14 cellular contexts compared by ENCODE assay signal in genomic region chr1:109394591-109395281, GRCh38. TPM values are rescaled to one million over a fixed set of nuclear protein-coding genes. Genes with fewer than 3 reads are reported as not detected.
DNase-seq lines count a peak whose midpoint lies in the region; ATAC-seq and TF ChIP-seq lines count a peak whose summit lies in the region.
"Had no signal": no experiment of that assay in that cellular context is flagged by ENCODE, and none has a peak within 500 bp of the region (broad histone marks: within the 10 kb centered on the region; RNA-seq: fewer than 3 reads in every experiment).

No MANE protein-coding gene starts in this region.

- H3K36me3 Mint-ChIP-seq in neural crest cell (ENCODE audit: low read depth): no peaks in the 10 kb centered on the region
- H3K36me3 Mint-ChIP-seq: natural killer cell treated with Interleukin-12 subunit alpha and Interleukin-12 subunit beta and Interleukin-15 and Interleukin-18, amount 100 ng/mL, for 72 hours; T-cell had no signal

- TF ChIP-seq POLR2A in testis (IDR thresholded peaks at IDR 0.05): no peak

- no peak overlapping the region for H2BK12ac ChIP-seq in neuronal stem cell (ENCODE audit: low read length)

- H3K4me3 ChIP-seq in OCI-LY7 (ENCODE audit: low read depth, low read length, poor library complexity, severe bottlenecking) (peak overlapping the region; percentile 5), dorsolateral prefrontal cortex (peak overlapping the region; percentile 9 to 93 (median 75)), testis (no peak overlapping the region), neuronal stem cell (ENCODE audit: low read length in 2 of 2) (no peak overlapping the region)
- H3K4me3 ChIP-seq: BLaER1 had no signal

- DNase-seq in OCI-LY7 (ENCODE audit: low spot score) (no peak), dorsolateral prefrontal cortex (no peak), neural crest cell (ENCODE audit: low read depth, low spot score) (no peak), testis (no peak), neuronal stem cell (ENCODE audit: low spot score) (no peak), NK-92 (lab: John Stamatoyannopoulos, UW; ENCODE audit: unreplicated experiment) (no peak)
- DNase-seq in activated naive CD4-positive, alpha-beta T cell treated with anti-CD3 and anti-CD28 coated beads, Interleukin-2, amount 50 U/mL, for 16 hours: no peak
- DNase-seq: NCI-H526, T-cell had no signal

- H3K9ac ChIP-seq in neuronal stem cell (ENCODE audit: low read depth, low read length, poor library complexity): no peak overlapping the region
- H3K9ac ChIP-seq: BLaER1, KMS-11 had no signal

- H3K9me3 ChIP-seq in OCI-LY7 (ENCODE audit: low read length) (no peaks in the 10 kb centered on the region), testis (no peaks in the 10 kb centered on the region), neuronal stem cell (replicated peaks in 1 of 2; ENCODE audit: control insufficient read depth in 2 of 2, insufficient read depth in 1 of 2, low read depth in 1 of 2, low read length in 2 of 2) (no peaks in the 10 kb centered on the region)
- H3K9me3 ChIP-seq: BLaER1 had no signal

- intact Hi-C loops in OCI-LY7 (cut with micrococcal nuclease; ENCODE audit: unreplicated experiment) (loop anchor here (5.0 to 10.0 kb wide), 3 partner anchors 52 to 290 kb away; no protein-coding TSS in a partner anchor), dorsolateral prefrontal cortex (cut with DNase I) (loop anchor here (5.0 to 10.0 kb wide), 4 partner anchors 180 to 292 kb away; partner anchors contain the start of gene SARS1 (in 1 of the 2)), testis (cut with DNase I; ENCODE audit: low total_unique reads) (loop anchor here (5.0 kb wide), 1 partner anchor 112 kb away; the partner anchor contains the start of gene PSRC1)

- H3K79me1 ChIP-seq in neuronal stem cell (ENCODE audit: low read depth, low read length): peaks cover 2% of the 10 kb centered on the region

- peaks cover 5% of the 10 kb centered on the region; the same call in 1 of the 2 replicates for H3K36me3 ChIP-seq in OCI-LY7 (ENCODE audit: insufficient read depth, low read length)
- H3K36me3 ChIP-seq in testis (ENCODE audit: low read depth, missing control alignments): no peaks in the 10 kb centered on the region
- no peaks in the 10 kb centered on the region for H3K36me3 ChIP-seq in neuronal stem cell (replicated peaks in 1 of 2; ENCODE audit: control insufficient read depth in 2 of 2, insufficient read depth in 2 of 2, low read length in 2 of 2)
- H3K36me3 ChIP-seq: BLaER1 had no signal

- H3K4me1 Mint-ChIP-seq in neural crest cell: peaks cover 86% of the 10 kb centered on the region

- H3K27ac Mint-ChIP-seq in neural crest cell (ENCODE audit: unreplicated experiment): no peak overlapping the region
- H3K27ac Mint-ChIP-seq: natural killer cell treated with Interleukin-12 subunit alpha and Interleukin-12 subunit beta and Interleukin-15 and Interleukin-18, amount 100 ng/mL, for 72 hours; T-cell had no signal

- H3K9me3 Mint-ChIP-seq in neural crest cell: no peaks in the 10 kb centered on the region
- H3K9me3 Mint-ChIP-seq: natural killer cell treated with Interleukin-12 subunit alpha and Interleukin-12 subunit beta and Interleukin-15 and Interleukin-18, amount 100 ng/mL, for 72 hours; T-cell had no signal

- H3K79me2 ChIP-seq in OCI-LY7 (ENCODE audit: insufficient read depth, low read depth, low read length): peaks cover 71% of the 10 kb centered on the region; the same call in 1 of the 2 replicates

- H2AFZ ChIP-seq in OCI-LY7 (ENCODE audit: low read length): no peak overlapping the region
- H2AFZ ChIP-seq in neuronal stem cell (ENCODE audit: low read length): no peak overlapping the region

- no peak overlapping the region for H3K14ac ChIP-seq in neuronal stem cell (ENCODE audit: low read length)

- no peak overlapping the region for H4K8ac ChIP-seq in neuronal stem cell (ENCODE audit: low read depth, low read length)

- H3K18ac ChIP-seq in neuronal stem cell (ENCODE audit: low read length): no peak overlapping the region

- TF ChIP-seq CTCF in OCI-LY7 (conservative IDR thresholded peaks at IDR 0.05; ENCODE audit: low read length) (no peak), dorsolateral prefrontal cortex (IDR thresholded peaks at IDR 0.05 in 54 of 56, conservative IDR thresholded peaks at IDR 0.05 in 2 of 56; ENCODE audit: low read depth in 1 of 56, partially characterized antibody in 56 of 56) (no peak), neural crest cell (conservative IDR thresholded peaks at IDR 0.05) (no peak), testis (IDR thresholded peaks at IDR 0.05) (no peak)

- ATAC-seq in HG02678 (IDR thresholded peaks at IDR 0.05; ENCODE audit: unreplicated experiment): no peak
- ATAC-seq: activated CD4-positive, CD25-positive, alpha-beta regulatory T cell treated with anti-CD3 and anti-CD28 coated beads, Interleukin-2, amount 50 U/mL, for 24 hours; natural killer cell treated with Interleukin-12 subunit alpha and Interleukin-12 subunit beta and Interleukin-15 and Interleukin-18, amount 100 ng/mL, for 72 hours; T-cell had no signal

- H3K4ac ChIP-seq in neuronal stem cell (ENCODE audit: low read length): no peak overlapping the region

- H4K91ac ChIP-seq in neuronal stem cell (ENCODE audit: low read depth, low read length, poor library complexity): no peak overlapping the region

- no peak overlapping the region for H2BK15ac ChIP-seq in neuronal stem cell (ENCODE audit: low read length)

- H3K4me1 ChIP-seq in OCI-LY7 (ENCODE audit: insufficient read depth, low read length, poor library complexity, severe bottlenecking) (peaks cover 79% of the 10 kb centered on the region), testis (peaks cover 64% of the 10 kb centered on the region), neuronal stem cell (ENCODE audit: control insufficient read depth in 2 of 2, insufficient read depth in 1 of 2, low read depth in 1 of 2, low read length in 2 of 2) (peaks cover 15 to 35% of the 10 kb centered on the region in 2 donors)

- POLR2A ChIA-PET in OCI-LY7 (lab: Charles Lee): interaction anchor here (0.7 to 6.4 kb wide), 3 partner anchors 7 to 116 kb away, joined by 4 to 55 read pairs (median 8); partner anchors contain the start of gene PSRC1

- H3K4me2 ChIP-seq in OCI-LY7 (ENCODE audit: low read length) (peak overlapping the region; percentile 87), neuronal stem cell (ENCODE audit: insufficient read depth, low read length, poor library complexity, severe bottlenecking) (no peak overlapping the region)
- H3K4me2 ChIP-seq: KMS-11 had no signal

- no peak overlapping the region for H2AK5ac ChIP-seq in neuronal stem cell (ENCODE audit: low read depth, low read length)

- H3K27ac ChIP-seq in OCI-LY7 (ENCODE audit: low read depth, low read length, poor library complexity, severe bottlenecking) (peak overlapping the region; percentile 31), dorsolateral prefrontal cortex (peak overlapping the region; percentile 86 to 100 (median 96)), testis (peak overlapping the region; percentile 82 to 85), neuronal stem cell (replicated peaks; ENCODE audit: low read length) (no peak overlapping the region)
- H3K27ac ChIP-seq: BLaER1, KMS-11 had no signal

- peaks cover 6% of the 10 kb centered on the region; the same call in 1 of the 2 replicates for H4K20me1 ChIP-seq in OCI-LY7 (ENCODE audit: insufficient read depth, low read length)

- no peaks in the 10 kb centered on the region for H3K9me2 ChIP-seq in OCI-LY7 (ENCODE audit: insufficient read depth, low read length)

- H2BK120ac ChIP-seq in neuronal stem cell (ENCODE audit: low read depth, low read length): no peak overlapping the region

- TSS peak; percentile 18 for BruUV-seq in OCI-LY7 (replicated peaks; lab: Mats Ljungman, UMichigan)

- H3K23ac ChIP-seq in neuronal stem cell (ENCODE audit: low read depth, low read length, poor library complexity): no peak overlapping the region

- CTCF ChIA-PET in OCI-LY7 (lab: Charles Lee; ENCODE audit: unreplicated experiment): no interaction called here

- H3K27me3 ChIP-seq in dorsolateral prefrontal cortex (no peaks in the 10 kb centered on the region), testis (no peaks in the 10 kb centered on the region), neuronal stem cell (ENCODE audit: control insufficient read depth in 3 of 3, insufficient read depth in 3 of 3, low read depth in 1 of 3, low read length in 3 of 3) (no peaks in the 10 kb centered on the region)

- WGBS in testis, 2 donors: 43 to 56% methylated on average over 5 of the region's 5 CpGs
- no CpG with 5 or more reads among the region's 5 CpGs for WGBS in neuronal stem cell (ENCODE audit: extremely low coverage in 2 of 2, insufficient read length in 2 of 2, insufficient replicate concordance in 1 of 2), 2 donors

- peak overlapping the region; percentile 96 for H3K4me3 Mint-ChIP-seq in neural crest cell

- H3K27me3 Mint-ChIP-seq in neural crest cell (ENCODE audit: low read depth): peaks cover 4% of the 10 kb centered on the region

- H2BK5ac ChIP-seq in neuronal stem cell (ENCODE audit: low read length): no peak overlapping the region

RNA-seq across cellular contexts. Expression of gene SORT1, which starts 3.0 kb away (rescaled TPM):
- 16.2 and 21.8 TPM in 2 replicates for total RNA-seq in OCI-LY7 (2014; rRNA removed; shearing (Covaris generic))
- total RNA-seq in OCI-LY7 (2022): 40.8 and 45.5 TPM in 2 replicates
- 100 to 1,000 TPM; 214 to 579 (median 329) TPM for total RNA-seq in dorsolateral prefrontal cortex
- 60.8 and 61.6 TPM in 2 replicates for total RNA-seq in neural crest cell
- 100 to 1,000 TPM; 174 to 212 TPM for total RNA-seq in testis
- 110 TPM for polyA plus RNA-seq in testis (ENCODE audit: insufficient read depth, low read depth, low replicate concordance)
- polyA plus RNA-seq in neuronal stem cell (2013, experiment 1 of 2): 21.1 TPM
- 21.2 TPM for polyA plus RNA-seq in neuronal stem cell (2013, experiment 2 of 2)

RNA-seq across cellular contexts. Expression of gene PSMA5, which starts 31.5 kb away (rescaled TPM):
- 46.3 and 53.3 TPM in 2 replicates for total RNA-seq in OCI-LY7 (2014; rRNA removed; shearing (Covaris generic))
- total RNA-seq in OCI-LY7 (2022): 141 and 152 TPM in 2 replicates
- total RNA-seq in dorsolateral prefrontal cortex: 10 to 100 TPM; 25.5 to 74.2 (median 56.7) TPM
- 99.8 and 109 TPM in 2 replicates for total RNA-seq in neural crest cell
- total RNA-seq in testis: 10 to 100 TPM; 30.9 to 56.9 TPM
- 72.0 TPM for polyA plus RNA-seq in testis (ENCODE audit: insufficient read depth, low read depth, low replicate concordance)
- polyA plus RNA-seq in neuronal stem cell (2013, experiment 1 of 2): 55.7 TPM
- polyA plus RNA-seq in neuronal stem cell (2013, experiment 2 of 2): 55.9 TPM

Comparison
In these comparisons a context has a peak if more than half of its experiments do, and no peak if none do; other contexts are left out.
1. H3K4me3 ChIP-seq: peak in OCI-LY7 (single experiment) and dorsolateral prefrontal cortex (59 of 59); none in testis (0 of 2) and neuronal stem cell (0 of 2).